ENCODE assay signal across 19 cellular contexts in the genomic region with DNA sequence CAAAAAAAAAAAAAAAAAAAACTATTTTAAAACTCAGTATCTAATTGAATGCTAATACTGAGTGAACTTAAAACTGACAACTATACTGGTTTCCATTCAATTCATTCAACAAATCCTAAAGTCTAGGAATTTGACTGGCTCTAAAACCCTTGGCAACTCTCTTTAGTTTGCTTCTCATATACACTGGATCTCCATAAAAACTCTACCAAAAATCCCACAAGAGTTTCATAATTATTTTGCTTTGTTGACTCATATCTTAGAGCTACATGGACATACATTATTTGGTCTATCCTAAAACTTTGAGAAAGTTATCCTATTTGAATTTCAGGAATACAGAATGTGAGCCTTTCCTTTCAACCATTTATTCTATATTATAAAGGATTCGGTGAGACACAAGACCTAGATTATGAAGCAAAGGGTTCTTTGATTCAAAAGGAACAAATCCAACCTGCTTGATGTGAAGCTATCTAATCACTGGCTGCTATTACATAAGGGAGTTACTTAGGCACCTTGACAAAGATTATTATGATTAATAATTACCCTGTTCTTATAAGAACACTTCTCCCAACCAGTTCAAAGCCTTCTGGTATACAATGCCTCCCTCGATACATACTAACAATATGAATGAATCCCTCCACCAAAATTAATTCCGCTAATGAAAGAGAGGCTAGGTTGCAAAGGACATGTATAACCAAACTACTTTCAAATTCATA. TPM values are rescaled to one million over a fixed set of nuclear protein-coding genes. Genes with fewer than 3 reads are reported as not detected.
A peak's percentile ranks its signal among the peaks of the same experiment; 100 is the strongest.
DNase-seq lines count a peak whose midpoint lies in the region; ATAC-seq and TF ChIP-seq lines count a peak whose summit lies in the region.
"Had no signal": no experiment of that assay in that cellular context is flagged by ENCODE, and none has a peak within 500 bp of the region (broad histone marks: within the 10 kb centered on the region; RNA-seq: fewer than 3 reads in every experiment).

No MANE protein-coding gene starts in this region.

- H3K4me3 Mint-ChIP-seq in activated T-cell treated with anti-CD3 and anti-CD28 coated beads, Interleukin-2, amount 50 U/mL, for 24 hours, result no peak overlapping the region
- H3K4me3 Mint-ChIP-seq in T-cell, result peak overlapping the region in 2 of 3 donors; percentile 1 to 23
- H3K4me3 Mint-ChIP-seq: CD14-positive monocyte; stimulated activated memory B cell treated with anti-CD40 and anti-IgM and Interleukin-4, amounts not matched to agents 10 μg/mL and 1 μg/mL and 100 μg/mL, for 72 hours had no signal

- H3K4me3 ChIP-seq in lower lobe of right lung, result no peak overlapping the region
- no peak overlapping the region for H3K4me3 ChIP-seq in smooth muscle cell
- H3K4me3 ChIP-seq: HAP-1 had no signal

- H3K27ac Mint-ChIP-seq in activated T-cell treated with anti-CD3 and anti-CD28 coated beads, Interleukin-2, amount 50 U/mL, for 24 hours, result peak overlapping the region; percentile 42
- peak overlapping the region; percentile 8 to 56 for H3K27ac Mint-ChIP-seq in T-cell
- H3K27ac Mint-ChIP-seq: stimulated activated memory B cell treated with anti-CD40 and anti-IgM and Interleukin-4, amounts not matched to agents 10 μg/mL and 1 μg/mL and 100 μg/mL, for 72 hours had no signal

- H4K20me1 ChIP-seq in smooth muscle cell (ENCODE audit: low read depth), result no peaks in the 10 kb centered on the region

- no peak overlapping the region for H3K27ac ChIP-seq in lower lobe of right lung
- peak overlapping the region; percentile 29 for H3K27ac ChIP-seq in smooth muscle cell (ENCODE audit: low read depth)

- no peaks in the 10 kb centered on the region for H3K27me3 Mint-ChIP-seq in activated T-cell treated with anti-CD3 and anti-CD28 coated beads, Interleukin-2, amount 50 U/mL, for 24 hours
- no peaks in the 10 kb centered on the region for H3K27me3 Mint-ChIP-seq in T-cell
- H3K27me3 Mint-ChIP-seq: stimulated activated memory B cell treated with anti-CD40 and anti-IgM and Interleukin-4, amounts not matched to agents 10 μg/mL and 1 μg/mL and 100 μg/mL, for 72 hours had no signal

- peaks cover 91% of the 10 kb centered on the region for H3K36me3 Mint-ChIP-seq in activated T-cell treated with anti-CD3 and anti-CD28 coated beads, Interleukin-2, amount 50 U/mL, for 24 hours (ENCODE audit: low read depth)
- peaks cover 43% of the 10 kb centered on the region for H3K36me3 Mint-ChIP-seq in T-cell

- no peak for DNase-seq in activated T-cell treated with anti-CD3 and anti-CD28 coated beads, Interleukin-2, amount 50 U/mL, for 24 hours
- no peak for DNase-seq in activated T-cell treated with anti-CD3 and anti-CD28 coated beads, Interleukin-2, amount 50 U/mL, for 1 hour
- DNase-seq in T-cell (no peak), lower lobe of right lung (no peak), smooth muscle cell (lab: John Stamatoyannopoulos, UW; ENCODE audit: unreplicated experiment) (no peak), amygdala (lab: John Stamatoyannopoulos, UW) (no peak), NCI-H1436 treated with DMSO at 0.1 percent for 48 hours (lab: John Stamatoyannopoulos, UW) (no peak)
- DNase-seq: activated CD4-positive, alpha-beta T cell treated with anti-CD3 and anti-CD28 coated beads for 4 hours; cerebellar nuclear complex; KBM-7; left colon; NCI-H1092 treated with DMSO at 0.1 percent for 48 hours; NCI-H69; PC-3; stimulated activated CD4-positive, alpha-beta T cell treated with anti-CD3 and anti-CD28 coated beads, Interleukin-12 subunit alpha, Interleukin-12 subunit beta, amount 100 ng/mL, for 4 hours had no signal

- 99% methylated on average over 3 of the region's 3 CpGs for WGBS in smooth muscle cell (ENCODE audit: low lambda C conversion rate)

- H3K9me3 ChIP-seq in lower lobe of right lung (no peaks in the 10 kb centered on the region), smooth muscle cell (replicated peaks; ENCODE audit: low read depth) (no peaks in the 10 kb centered on the region)
- H3K9me3 ChIP-seq: HAP-1 had no signal

- peaks cover 94% of the 10 kb centered on the region for H3K4me1 Mint-ChIP-seq in activated T-cell treated with anti-CD3 and anti-CD28 coated beads, Interleukin-2, amount 50 U/mL, for 24 hours (ENCODE audit: low read depth)
- H3K4me1 Mint-ChIP-seq in T-cell, result peaks cover 93 to 96% (median 94%) of the 10 kb centered on the region in 3 donors

- no peak overlapping the region for H2AFZ ChIP-seq in smooth muscle cell (ENCODE audit: low read depth)

- TF ChIP-seq CTCF in lower lobe of right lung (IDR thresholded peaks at IDR 0.05) (no peak), smooth muscle cell (IDR thresholded peaks at IDR 0.05; ENCODE audit: borderline replicate concordance, insufficient read depth, poor library complexity, severe bottlenecking) (no peak)

- intact Hi-C loops in lower lobe of right lung (cut with DNase I), result no loop called here

- no peaks in the 10 kb centered on the region for H3K27me3 ChIP-seq in lower lobe of right lung (ENCODE audit: low read depth)
- no peaks in the 10 kb centered on the region for H3K27me3 ChIP-seq in smooth muscle cell (ENCODE audit: low read depth)

- H3K36me3 ChIP-seq in lower lobe of right lung (peaks cover 10% of the 10 kb centered on the region), smooth muscle cell (ENCODE audit: low read depth) (no peaks in the 10 kb centered on the region)

- no peaks in the 10 kb centered on the region for H3K9me3 Mint-ChIP-seq in activated T-cell treated with anti-CD3 and anti-CD28 coated beads, Interleukin-2, amount 50 U/mL, for 24 hours
- no peaks in the 10 kb centered on the region for H3K9me3 Mint-ChIP-seq in T-cell
- H3K9me3 Mint-ChIP-seq: CD14-positive monocyte; stimulated activated memory B cell treated with anti-CD40 and anti-IgM and Interleukin-4, amounts not matched to agents 10 μg/mL and 1 μg/mL and 100 μg/mL, for 72 hours had no signal

- ATAC-seq in T-cell (replicated peaks in 1 of 4) (no peak), lower lobe of right lung (peak; percentile 31 to 66), GM21723 (IDR thresholded peaks at IDR 0.05; ENCODE audit: unreplicated experiment) (no peak)
- ATAC-seq: left colon; PC-3; stimulated activated memory B cell treated with anti-CD40 and anti-IgM and Interleukin-4, amounts not matched to agents 10 μg/mL and 1 μg/mL and 100 μg/mL, for 72 hours had no signal

- POLR2A ChIA-PET in T-cell (lab: Charles Lee), result interaction anchor here (0.7 to 1.0 kb wide), 3 partner anchors 10 to 18 kb away, joined by 3 to 4 read pairs (median 3); no protein-coding TSS in a partner anchor

- CTCF ChIA-PET in T-cell (lab: Charles Lee), result interaction anchor here (0.6 to 1.5 kb wide), 3 partner anchors 12 to 263 kb away, joined by 5 to 8 read pairs (median 6); no protein-coding TSS in a partner anchor

- peaks cover 4% of the 10 kb centered on the region for H3F3A ChIP-seq in smooth muscle cell (ENCODE audit: low read depth)

- H3K9ac ChIP-seq in smooth muscle cell (ENCODE audit: low read depth), result no peak overlapping the region

- H3K4me1 ChIP-seq in lower lobe of right lung (peaks cover 100% of the 10 kb centered on the region), smooth muscle cell (ENCODE audit: low read depth) (no peaks in the 10 kb centered on the region)
- H3K4me1 ChIP-seq: HAP-1 had no signal

- no peaks in the 10 kb centered on the region for H3K79me2 ChIP-seq in smooth muscle cell (ENCODE audit: low read depth)

- no peak overlapping the region for H3K4me2 ChIP-seq in smooth muscle cell

RNA-seq across cellular contexts. Expression of a gene that starts 15.8 kb away (rescaled TPM):
- total RNA-seq in T-cell (100 to 1,000 TPM; 164 to 260 (median 169) TPM), lower lobe of right lung (88.2 TPM), smooth muscle cell (64.4 and 77.3 TPM in 2 replicates)
- 88.1 and 106 TPM in 2 replicates for polyA plus RNA-seq in smooth muscle cell

Comparison
In these comparisons a context has a peak if more than half of its experiments do, and no peak if none do; other contexts are left out.
1. ATAC-seq: peak in lower lobe of right lung (2 of 2); none in T-cell (0 of 4) and GM21723 (single experiment).